Comparison of ENCODE assay signal across 1 cellular context in genomic region chr11:18588297-18589252, GRCh38.
A peak's percentile ranks its signal among the peaks of the same experiment; 100 is the strongest.
TF ChIP-seq lines count a peak whose summit lies in the region.

TSS of gene UEVLD (minus strand) at chr11:18588734. CDS start at chr11:18588654, 80 bp downstream.

TF ChIP-seq in GM12878, 131 proteins besides CTCF, POLR2A, EP300 and RAD21 (continued from another document and continues in another):
- TF ChIP-seq, protein P1, sequence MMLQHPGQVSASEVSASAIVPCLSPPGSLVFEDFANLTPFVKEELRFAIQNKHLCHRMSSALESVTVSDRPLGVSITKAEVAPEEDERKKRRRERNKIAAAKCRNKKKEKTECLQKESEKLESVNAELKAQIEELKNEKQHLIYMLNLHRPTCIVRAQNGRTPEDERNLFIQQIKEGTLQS (IDR thresholded peaks at IDR 0.05; ENCODE audit: borderline replicate concordance, extremely low read depth, low read depth, low read length), result no peak
- TF ChIP-seq NBN (IDR thresholded peaks at IDR 0.05) (peak; percentile 45; the same call in 1 of the 2 replicates), KAT2A (conservative IDR thresholded peaks at IDR 0.05; ENCODE audit: control insufficient read depth, low read depth, low read length) (no peak), RAD51 (IDR thresholded peaks at IDR 0.05) (no peak), USF2 (IDR thresholded peaks at IDR 0.05; ENCODE audit: borderline replicate concordance, low read depth, low read length) (no peak), HDAC6 (IDR thresholded peaks at IDR 0.05; ENCODE audit: unreplicated experiment) (no peak), EZH2 (IDR thresholded peaks at IDR 0.05; ENCODE audit: borderline replicate concordance, control insufficient read depth, low read depth, low read length) (no peak), PRDM15 (CRISPR knock-in tag; IDR thresholded peaks at IDR 0.05) (no peak), ZSCAN29 (IDR thresholded peaks at IDR 0.05) (no peak), EED (IDR thresholded peaks at IDR 0.05; ENCODE audit: low read depth) (peak; percentile 77), NFYA (IDR thresholded peaks at IDR 0.05; ENCODE audit: borderline replicate concordance, low read depth, low read length) (no peak), NRF1 (conservative IDR thresholded peaks at IDR 0.05; ENCODE audit: low read depth, low read length) (no peak), NKRF (conservative IDR thresholded peaks at IDR 0.05) (peak; percentile 72; the same call in 1 of the 2 replicates), CEBPB (IDR thresholded peaks at IDR 0.05; ENCODE audit: borderline replicate concordance in 1 of 2, low read depth in 2 of 2, low read length in 2 of 2) (no peak), IKZF1 (conservative IDR thresholded peaks at IDR 0.05) (peak; percentile 96), RELB (IDR thresholded peaks at IDR 0.05; ENCODE audit: low read depth) (peak; percentile 72), SREBF1 (IDR thresholded peaks at IDR 0.05; ENCODE audit: low read length) (no peak), TARDBP (IDR thresholded peaks at IDR 0.05; ENCODE audit: borderline replicate concordance) (0 out of 2 replicates have a peak, but pooled peaks have one; percentile 16), SUZ12 (IDR thresholded peaks at IDR 0.05; ENCODE audit: unreplicated experiment) (no peak), ZNF274 (IDR thresholded peaks at IDR 0.05; ENCODE audit: insufficient read depth, insufficient read length) (no peak), ZZZ3 (IDR thresholded peaks at IDR 0.05; ENCODE audit: control insufficient read depth, insufficient read length, low read depth) (no peak), DPF2 (IDR thresholded peaks at IDR 0.05) (0 out of 2 replicates have a peak, but pooled peaks have one; percentile 43), POLR2AphosphoS5 (IDR thresholded peaks at IDR 0.05; ENCODE audit: low read length) (peak; percentile 76; the same call in 1 of the 2 replicates), RB1 (IDR thresholded peaks at IDR 0.05; ENCODE audit: borderline replicate concordance) (peak; percentile 39; the same call in 1 of the 2 replicates), BCL3 (IDR thresholded peaks at IDR 0.05; ENCODE audit: borderline replicate concordance, insufficient read depth, low read depth, low read length, poor library complexity, severe bottlenecking) (no peak), TCF7 (IDR thresholded peaks at IDR 0.05; ENCODE audit: borderline replicate concordance) (no peak)
- TF ChIP-seq, protein P2, sequence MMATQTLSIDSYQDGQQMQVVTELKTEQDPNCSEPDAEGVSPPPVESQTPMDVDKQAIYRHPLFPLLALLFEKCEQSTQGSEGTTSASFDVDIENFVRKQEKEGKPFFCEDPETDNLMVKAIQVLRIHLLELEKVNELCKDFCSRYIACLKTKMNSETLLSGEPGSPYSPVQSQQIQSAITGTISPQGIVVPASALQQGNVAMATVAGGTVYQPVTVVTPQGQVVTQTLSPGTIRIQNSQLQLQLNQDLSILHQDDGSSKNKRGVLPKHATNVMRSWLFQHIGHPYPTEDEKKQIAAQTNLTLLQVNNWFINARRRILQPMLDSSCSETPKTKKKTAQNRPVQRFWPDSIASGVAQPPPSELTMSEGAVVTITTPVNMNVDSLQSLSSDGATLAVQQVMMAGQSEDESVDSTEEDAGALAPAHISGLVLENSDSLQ (IDR thresholded peaks at IDR 0.05), result no peak
- TF ChIP-seq, protein P3, sequence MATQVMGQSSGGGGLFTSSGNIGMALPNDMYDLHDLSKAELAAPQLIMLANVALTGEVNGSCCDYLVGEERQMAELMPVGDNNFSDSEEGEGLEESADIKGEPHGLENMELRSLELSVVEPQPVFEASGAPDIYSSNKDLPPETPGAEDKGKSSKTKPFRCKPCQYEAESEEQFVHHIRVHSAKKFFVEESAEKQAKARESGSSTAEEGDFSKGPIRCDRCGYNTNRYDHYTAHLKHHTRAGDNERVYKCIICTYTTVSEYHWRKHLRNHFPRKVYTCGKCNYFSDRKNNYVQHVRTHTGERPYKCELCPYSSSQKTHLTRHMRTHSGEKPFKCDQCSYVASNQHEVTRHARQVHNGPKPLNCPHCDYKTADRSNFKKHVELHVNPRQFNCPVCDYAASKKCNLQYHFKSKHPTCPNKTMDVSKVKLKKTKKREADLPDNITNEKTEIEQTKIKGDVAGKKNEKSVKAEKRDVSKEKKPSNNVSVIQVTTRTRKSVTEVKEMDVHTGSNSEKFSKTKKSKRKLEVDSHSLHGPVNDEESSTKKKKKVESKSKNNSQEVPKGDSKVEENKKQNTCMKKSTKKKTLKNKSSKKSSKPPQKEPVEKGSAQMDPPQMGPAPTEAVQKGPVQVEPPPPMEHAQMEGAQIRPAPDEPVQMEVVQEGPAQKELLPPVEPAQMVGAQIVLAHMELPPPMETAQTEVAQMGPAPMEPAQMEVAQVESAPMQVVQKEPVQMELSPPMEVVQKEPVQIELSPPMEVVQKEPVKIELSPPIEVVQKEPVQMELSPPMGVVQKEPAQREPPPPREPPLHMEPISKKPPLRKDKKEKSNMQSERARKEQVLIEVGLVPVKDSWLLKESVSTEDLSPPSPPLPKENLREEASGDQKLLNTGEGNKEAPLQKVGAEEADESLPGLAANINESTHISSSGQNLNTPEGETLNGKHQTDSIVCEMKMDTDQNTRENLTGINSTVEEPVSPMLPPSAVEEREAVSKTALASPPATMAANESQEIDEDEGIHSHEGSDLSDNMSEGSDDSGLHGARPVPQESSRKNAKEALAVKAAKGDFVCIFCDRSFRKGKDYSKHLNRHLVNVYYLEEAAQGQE (IDR thresholded peaks at IDR 0.05; ENCODE audit: low read depth, low read length), result no peak
- TF ChIP-seq, protein P4, sequence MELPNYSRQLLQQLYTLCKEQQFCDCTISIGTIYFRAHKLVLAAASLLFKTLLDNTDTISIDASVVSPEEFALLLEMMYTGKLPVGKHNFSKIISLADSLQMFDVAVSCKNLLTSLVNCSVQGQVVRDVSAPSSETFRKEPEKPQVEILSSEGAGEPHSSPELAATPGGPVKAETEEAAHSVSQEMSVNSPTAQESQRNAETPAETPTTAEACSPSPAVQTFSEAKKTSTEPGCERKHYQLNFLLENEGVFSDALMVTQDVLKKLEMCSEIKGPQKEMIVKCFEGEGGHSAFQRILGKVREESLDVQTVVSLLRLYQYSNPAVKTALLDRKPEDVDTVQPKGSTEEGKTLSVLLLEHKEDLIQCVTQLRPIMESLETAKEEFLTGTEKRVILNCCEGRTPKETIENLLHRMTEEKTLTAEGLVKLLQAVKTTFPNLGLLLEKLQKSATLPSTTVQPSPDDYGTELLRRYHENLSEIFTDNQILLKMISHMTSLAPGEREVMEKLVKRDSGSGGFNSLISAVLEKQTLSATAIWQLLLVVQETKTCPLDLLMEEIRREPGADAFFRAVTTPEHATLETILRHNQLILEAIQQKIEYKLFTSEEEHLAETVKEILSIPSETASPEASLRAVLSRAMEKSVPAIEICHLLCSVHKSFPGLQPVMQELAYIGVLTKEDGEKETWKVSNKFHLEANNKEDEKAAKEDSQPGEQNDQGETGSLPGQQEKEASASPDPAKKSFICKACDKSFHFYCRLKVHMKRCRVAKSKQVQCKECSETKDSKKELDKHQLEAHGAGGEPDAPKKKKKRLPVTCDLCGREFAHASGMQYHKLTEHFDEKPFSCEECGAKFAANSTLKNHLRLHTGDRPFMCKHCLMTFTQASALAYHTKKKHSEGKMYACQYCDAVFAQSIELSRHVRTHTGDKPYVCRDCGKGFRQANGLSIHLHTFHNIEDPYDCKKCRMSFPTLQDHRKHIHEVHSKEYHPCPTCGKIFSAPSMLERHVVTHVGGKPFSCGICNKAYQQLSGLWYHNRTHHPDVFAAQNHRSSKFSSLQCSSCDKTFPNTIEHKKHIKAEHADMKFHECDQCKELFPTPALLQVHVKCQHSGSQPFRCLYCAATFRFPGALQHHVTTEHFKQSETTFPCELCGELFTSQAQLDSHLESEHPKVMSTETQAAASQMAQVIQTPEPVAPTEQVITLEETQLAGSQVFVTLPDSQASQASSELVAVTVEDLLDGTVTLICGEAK (IDR thresholded peaks at IDR 0.05; ENCODE audit: borderline replicate concordance), result peak; percentile 40; the same call in 1 of the 2 replicates
- TF ChIP-seq, protein P5, sequence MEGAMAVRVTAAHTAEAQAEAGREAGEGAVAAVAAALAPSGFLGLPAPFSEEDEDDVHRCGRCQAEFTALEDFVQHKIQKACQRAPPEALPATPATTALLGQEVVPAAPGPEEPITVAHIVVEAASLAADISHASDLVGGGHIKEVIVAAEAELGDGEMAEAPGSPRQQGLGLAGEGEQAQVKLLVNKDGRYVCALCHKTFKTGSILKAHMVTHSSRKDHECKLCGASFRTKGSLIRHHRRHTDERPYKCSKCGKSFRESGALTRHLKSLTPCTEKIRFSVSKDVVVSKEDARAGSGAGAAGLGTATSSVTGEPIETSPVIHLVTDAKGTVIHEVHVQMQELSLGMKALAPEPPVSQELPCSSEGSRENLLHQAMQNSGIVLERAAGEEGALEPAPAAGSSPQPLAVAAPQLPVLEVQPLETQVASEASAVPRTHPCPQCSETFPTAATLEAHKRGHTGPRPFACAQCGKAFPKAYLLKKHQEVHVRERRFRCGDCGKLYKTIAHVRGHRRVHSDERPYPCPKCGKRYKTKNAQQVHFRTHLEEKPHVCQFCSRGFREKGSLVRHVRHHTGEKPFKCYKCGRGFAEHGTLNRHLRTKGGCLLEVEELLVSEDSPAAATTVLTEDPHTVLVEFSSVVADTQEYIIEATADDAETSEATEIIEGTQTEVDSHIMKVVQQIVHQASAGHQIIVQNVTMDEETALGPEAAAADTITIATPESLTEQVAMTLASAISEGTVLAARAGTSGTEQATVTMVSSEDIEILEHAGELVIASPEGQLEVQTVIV (IDR thresholded peaks at IDR 0.05; ENCODE audit: borderline replicate concordance, partially characterized antibody), result peak; percentile 56
